Comparison of ENCODE assay signal across 15 cellular contexts in the genomic region with DNA sequence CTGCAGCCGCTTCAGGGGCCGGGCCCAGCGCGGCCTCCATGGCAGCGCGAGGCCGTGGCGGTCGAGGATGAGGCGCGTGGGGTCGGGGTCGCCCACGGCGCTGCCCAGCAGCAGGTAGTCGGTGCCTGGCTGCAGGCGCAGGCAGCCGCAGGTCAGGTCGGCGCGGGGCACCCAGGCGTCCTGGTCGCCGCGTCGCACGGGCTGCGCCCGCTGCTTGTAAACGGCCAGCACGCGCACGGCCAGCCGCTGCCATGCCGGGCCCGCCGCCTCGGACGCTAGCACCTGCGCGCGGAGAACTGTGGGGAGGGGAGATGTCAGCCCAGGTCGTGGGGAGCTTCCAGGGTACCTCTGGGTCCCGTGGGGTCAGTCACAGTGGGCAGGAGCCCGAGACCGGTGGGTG. TPM values are rescaled to one million over a fixed set of nuclear protein-coding genes. Genes with fewer than 3 reads are reported as not detected.
"Had no signal": no experiment of that assay in that cellular context is flagged by ENCODE, and none has a peak within 500 bp of the region (broad histone marks: within the 10 kb centered on the region; RNA-seq: fewer than 3 reads in every experiment).

No MANE protein-coding gene starts in this region.

- H3K27ac ChIP-seq: neural progenitor cell, thoracic aorta had no signal

- H3K4me3 ChIP-seq: ascending aorta, neural progenitor cell had no signal

- H3K4me2 ChIP-seq: neural progenitor cell had no signal

- H3K9me3 Mint-ChIP-seq: activated B cell treated with CpG ODN at 0.5 μM for 24 hours; activated naive CD4-positive, alpha-beta T cell treated with anti-CD3 and anti-CD28 coated beads, Interleukin-2, amount 10 ng/mL, durations not matched to agents 7 days and 5 days; naive thymus-derived CD4-positive, alpha-beta T cell; stimulated activated effector memory CD8-positive, alpha-beta T cell treated with anti-CD3 and anti-CD28 coated beads, Interleukin-12 subunit alpha, Interleukin-12 subunit beta, amount 100 ng/mL, for 72 hours had no signal

- H3K9me3 ChIP-seq: ascending aorta, breast epithelium, esophagus squamous epithelium, thoracic aorta, upper lobe of left lung had no signal

- H3K4me3 Mint-ChIP-seq: neural progenitor cell had no signal

- DNase-seq: cortex of kidney, esophagus squamous epithelium had no signal

- H3K27me3 ChIP-seq: ascending aorta, breast epithelium, esophagus squamous epithelium, neural progenitor cell, upper lobe of left lung had no signal

- H3K4me1 ChIP-seq: ascending aorta, breast epithelium, parathyroid adenoma had no signal

- H3K79me2 ChIP-seq: parathyroid adenoma had no signal

- H3K36me3 Mint-ChIP-seq: activated naive CD4-positive, alpha-beta T cell treated with anti-CD3 and anti-CD28 coated beads, Interleukin-2, amount 10 ng/mL, durations not matched to agents 7 days and 5 days; naive thymus-derived CD4-positive, alpha-beta T cell; neural progenitor cell; stimulated activated effector memory CD8-positive, alpha-beta T cell treated with anti-CD3 and anti-CD28 coated beads, Interleukin-12 subunit alpha, Interleukin-12 subunit beta, amount 100 ng/mL, for 72 hours had no signal

- H2AFZ ChIP-seq: neural progenitor cell had no signal

- H3K36me3 ChIP-seq: ascending aorta, breast epithelium, esophagus squamous epithelium, neural progenitor cell, thoracic aorta, upper lobe of left lung had no signal

- H3K27me3 Mint-ChIP-seq: activated B cell treated with CpG ODN at 0.5 μM for 24 hours had no signal

- H3K9ac ChIP-seq: neural progenitor cell, parathyroid adenoma had no signal

RNA-seq across cellular contexts. Expression of a gene that starts 11.1 kb away (rescaled TPM):
- total RNA-seq: ascending aorta, endothelial cell of umbilical vein had no signal

RNA-seq across cellular contexts. Expression of a gene that starts 15.8 kb away (rescaled TPM):
- total RNA-seq: ascending aorta had no signal

RNA-seq across cellular contexts. Expression of a gene that starts 34.0 kb away (rescaled TPM):
- total RNA-seq: activated B cell treated with CpG ODN at 0.5 μM for 24 hours; activated CD8-positive, alpha-beta T cell treated with anti-CD3 and anti-CD28 coated beads, Interleukin-2, amount 10 ng/mL, durations not matched to agents 7 days and 5 days; ascending aorta; endothelial cell of umbilical vein; naive thymus-derived CD4-positive, alpha-beta T cell; sciatic nerve had no signal
